8 cellular contexts compared by ENCODE assay signal in genomic region chr3:176939022-176939817, GRCh38.
DNase-seq lines count a peak whose midpoint lies in the region; TF ChIP-seq lines count a peak whose summit lies in the region.

No MANE protein-coding gene starts in this region.

- H3K36me3 ChIP-seq in PC-9 (ENCODE audit: low read depth) = no peaks in the 10 kb centered on the region
- H3K36me3 ChIP-seq in spleen = no peaks in the 10 kb centered on the region

- no peaks in the 10 kb centered on the region for H3K9me2 ChIP-seq in PC-9 (ENCODE audit: insufficient read depth)

- no peak overlapping the region for H3K4me2 ChIP-seq in PC-9

- H3K4me1 ChIP-seq in PC-9 (replicated peaks; ENCODE audit: insufficient read depth) (no peaks in the 10 kb centered on the region; the same call in 1 of the 2 replicates), spleen (peaks cover 0 to 16% (median 0%) of the 10 kb centered on the region in 6 donors)

- H4K20me1 ChIP-seq in PC-9 (ENCODE audit: insufficient read depth) = no peaks in the 10 kb centered on the region

- H3K27ac ChIP-seq in PC-9 = no peak overlapping the region
- H3K27ac ChIP-seq in spleen = no peak overlapping the region

- in situ Hi-C loops in astrocyte of the cerebellum (cut with HindIII; ENCODE audit: low sequenced_read_pairs) = no loop called here

- no peak for TF ChIP-seq POLR2A in spleen (IDR thresholded peaks at IDR 0.05)

- no peaks in the 10 kb centered on the region for H3K79me2 ChIP-seq in PC-9 (ENCODE audit: low read depth)

- POLR2A ChIA-PET in GM10248 (lab: Yijun Ruan, JAX) (no interaction called here), PC-9 (lab: Charles Lee; ENCODE audit: unreplicated experiment) (no interaction called here)

- CTCF ChIA-PET in GM10248 (lab: Yijun Ruan, JAX) = interaction anchor here (1.4 to 2.6 kb wide), 7 partner anchors 10 to 67 kb away, joined by 4 to 21 read pairs (median 7); no protein-coding TSS in a partner anchor
- CTCF ChIA-PET in PC-9 (lab: Charles Lee) = interaction anchor here (0.6 to 1.0 kb wide), 5 partner anchors 12 to 275 kb away, joined by 3 to 5 read pairs (median 3); no protein-coding TSS in a partner anchor

- no peak overlapping the region for H2AFZ ChIP-seq in PC-9

- 40 to 57% (median 46%) methylated on average over 10 of the region's 10 CpGs for WGBS in spleen, 5 donors

- DNase-seq in A172 (ENCODE audit: low spot score) (peak; percentile 82), GM10248 (ENCODE audit: extremely low spot score) (peak; percentile 65), HCEC 1CT (peak; percentile 80), LoVo (ENCODE audit: low spot score) (peak; percentile 80), PC-9 (peak; percentile 47 to 76), astrocyte of the cerebellum (ENCODE audit: low read depth) (peak; percentile 88), hepatic stellate cell (ENCODE audit: low spot score) (peak; percentile 51), spleen (no peak)

- H3K9me3 ChIP-seq in PC-9 (ENCODE audit: insufficient read depth, low read depth) (no peaks in the 10 kb centered on the region), spleen (no peaks in the 10 kb centered on the region)

- H3K27me3 ChIP-seq in PC-9 (ENCODE audit: insufficient read depth, low read depth) (no peaks in the 10 kb centered on the region), spleen (replicated peaks in 1 of 7) (no peaks in the 10 kb centered on the region)

- TF ChIP-seq CTCF in GM10248 (IDR thresholded peaks at IDR 0.05; ENCODE audit: control extremely low read depth, extremely low read depth, low read depth, missing control alignments) (peak; percentile 80), PC-9 (conservative IDR thresholded peaks at IDR 0.05) (peak; percentile 98), astrocyte of the cerebellum (IDR thresholded peaks at IDR 0.05; ENCODE audit: low read depth, low read length, missing control alignments) (peak; percentile 78), spleen (IDR thresholded peaks at IDR 0.05 in 8 of 11, conservative IDR thresholded peaks at IDR 0.05 in 3 of 11) (peak; percentile 27 to 82 (median 65))

- no peaks in the 10 kb centered on the region for H3F3A ChIP-seq in PC-9 (ENCODE audit: insufficient read depth, low read depth)

- no TSS peak for BruUV-seq in PC-9 (replicated peaks; lab: Mats Ljungman, UMichigan)

- H3K4me3 ChIP-seq in PC-9 (no peak overlapping the region), astrocyte of the cerebellum (ENCODE audit: low read depth, low read length) (no peak overlapping the region), spleen (no peak overlapping the region)

- intact Hi-C loops in PC-9 (cut with micrococcal nuclease; ENCODE audit: unreplicated experiment) = loop anchor here (1.0 to 5.0 kb wide), 6 partner anchors 67 to 982 kb away; no protein-coding TSS in a partner anchor
- intact Hi-C loops in spleen (cut with DNase I; ENCODE audit: low total_unique reads) = no loop called here
